In the genomic region with DNA sequence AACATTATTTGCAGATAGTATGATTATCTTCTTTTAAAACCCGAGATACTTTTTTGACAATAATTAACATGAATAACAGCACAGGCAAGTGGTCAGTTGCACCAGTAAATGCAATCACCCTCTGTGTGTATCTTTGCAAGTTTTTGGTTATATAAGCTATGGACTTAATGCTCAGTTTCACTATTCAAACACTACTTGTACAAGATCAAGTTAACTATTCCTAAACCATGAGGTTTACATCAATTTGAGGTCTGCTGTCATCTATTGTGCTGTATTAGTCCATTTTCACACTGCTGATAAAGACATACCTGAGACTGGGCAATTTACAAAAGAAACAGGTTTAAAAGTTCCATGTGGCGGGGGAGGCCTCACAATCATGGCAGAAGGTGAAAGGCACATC, we compare ENCODE assay signal across 7 cellular contexts.
"Had no signal": no experiment of that assay in that cellular context is flagged by ENCODE, and none has a peak within 500 bp of the region (broad histone marks: within the 10 kb centered on the region; RNA-seq: fewer than 3 reads in every experiment).

No MANE protein-coding gene starts in this region.

- H3K27ac ChIP-seq: HL-60, KMS-11 had no signal

- H3K4me3 ChIP-seq: K562 had no signal

- FAIRE-seq: HTR-8/SVneo, K562 had no signal

- ATAC-seq: K562 had no signal

- H3K9ac ChIP-seq: KMS-11 had no signal

- H3K4me2 ChIP-seq: KMS-11 had no signal

- DNase-seq: IMR-90, KBM-7, KG1 had no signal
